ENCODE assay signal across 16 cellular contexts in the genomic region with DNA sequence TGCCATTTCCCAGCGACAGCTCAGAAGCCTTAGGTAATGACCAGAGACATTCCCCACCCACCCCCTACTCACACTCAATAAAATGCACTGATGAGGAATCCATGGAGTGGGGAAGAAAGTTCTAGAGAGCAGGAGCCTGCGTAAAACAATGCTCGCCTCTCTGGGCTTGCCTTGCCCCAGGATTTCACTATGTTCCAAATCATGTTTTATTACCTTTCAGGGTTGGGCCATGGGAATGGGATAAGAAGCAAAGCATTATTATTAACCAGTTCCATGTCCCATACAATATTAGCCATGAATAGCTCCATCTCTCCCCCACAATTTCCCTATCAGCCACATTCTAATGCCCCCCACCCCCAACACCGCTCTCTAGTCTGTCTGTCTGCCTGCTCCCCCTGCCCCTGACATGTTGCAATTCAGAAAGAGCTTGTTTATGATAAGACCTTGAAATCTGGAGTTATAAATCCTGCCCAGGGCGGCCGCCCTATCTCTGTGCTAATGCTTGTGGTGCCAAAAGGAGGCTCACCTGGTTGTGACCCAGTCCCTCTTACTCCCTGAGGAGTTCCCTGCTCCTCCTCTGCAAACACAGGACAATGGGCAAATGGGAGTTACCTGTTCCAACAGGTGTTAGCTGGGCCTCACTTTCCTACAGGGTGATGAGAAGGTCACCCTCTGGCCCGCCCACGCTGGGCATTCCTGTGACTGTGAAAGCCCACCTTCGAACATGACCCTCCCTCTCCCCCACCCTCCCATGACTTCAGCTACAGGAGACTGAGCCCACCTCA. TPM values are rescaled to one million over a fixed set of nuclear protein-coding genes. Genes with fewer than 3 reads are reported as not detected.
DNase-seq lines count a peak whose midpoint lies in the region; ATAC-seq, FAIRE-seq and TF ChIP-seq lines count a peak whose summit lies in the region.
"Had no signal": no experiment of that assay in that cellular context is flagged by ENCODE, and none has a peak within 500 bp of the region (broad histone marks: within the 10 kb centered on the region; RNA-seq: fewer than 3 reads in every experiment).

No MANE protein-coding gene starts in this region.

- no peak overlapping the region for H3K4me3 Mint-ChIP-seq in type B pancreatic cell
- H3K4me3 Mint-ChIP-seq in activated T-helper 17 cell treated with anti-CD3 and anti-CD28 coated beads, Interleukin-2, amount 50 U/mL, for 72 hours, result no peak overlapping the region
- H3K4me3 Mint-ChIP-seq: IgD-negative memory B cell had no signal

- no peak for DNase-seq in HepG2 (ENCODE audit: low spot score)
- DNase-seq in right lobe of liver, result no peak
- no peak for DNase-seq in SJSA1 (ENCODE audit: low read depth in 1 of 2, low spot score in 2 of 2)
- DNase-seq in keratinocyte (ENCODE audit: low read depth, low spot score), result no peak
- DNase-seq in type B pancreatic cell (ENCODE audit: extremely low spot score, unreplicated experiment), result no peak
- no peak for DNase-seq in NOMO-1 treated with DMSO at 0.1 percent for 48 hours (lab: John Stamatoyannopoulos, UW; ENCODE audit: unreplicated experiment)
- DNase-seq in mesendoderm, result no peak
- DNase-seq: activated CD4-positive, alpha-beta T cell treated with anti-CD3 and anti-CD28 coated beads, Interleukin-2, amount 50 U/mL, for 48 hours; cerebellar nuclear complex; head of caudate nucleus; MV-4-11; NCI-H2227 treated with DMSO at 0.1 percent for 48 hours; uterus had no signal

- no peak overlapping the region for H4K8ac ChIP-seq in mesendoderm (ENCODE audit: low read depth, low read length)

- CTCF ChIA-PET in HepG2 (lab: Yijun Ruan, JAX; ENCODE audit: low intra/inter-chr PET ratio, low total read pairs), result no interaction called here

- no peak overlapping the region for H2BK120ac ChIP-seq in mesendoderm (ENCODE audit: low read depth, low read length)

- BruUV-seq in HepG2 (replicated peaks; lab: Mats Ljungman, UMichigan), result no TSS peak

- TF ChIP-seq CTCF in HepG2 (CRISPR knock-in tag; IDR thresholded peaks at IDR 0.05) (no peak), right lobe of liver (IDR thresholded peaks at IDR 0.05) (no peak), keratinocyte (optimal IDR thresholded peaks at IDR 0.05 in 1 of 3, IDR thresholded peaks at IDR 0.05 in 1 of 3, conservative IDR thresholded peaks at IDR 0.05 in 1 of 3; ENCODE audit: extremely low read depth in 1 of 3, insufficient read depth in 2 of 3, low read length in 3 of 3) (no peak), type B pancreatic cell (conservative IDR thresholded peaks at IDR 0.05) (no peak)

- no peak overlapping the region for H2AFZ ChIP-seq in HepG2 (ENCODE audit: low read length)
- no peak overlapping the region for H2AFZ ChIP-seq in keratinocyte (ENCODE audit: control insufficient read depth, low read length)

- H3K36me3 Mint-ChIP-seq in type B pancreatic cell, result no peaks in the 10 kb centered on the region
- no peaks in the 10 kb centered on the region for H3K36me3 Mint-ChIP-seq in activated T-helper 17 cell treated with anti-CD3 and anti-CD28 coated beads, Interleukin-2, amount 50 U/mL, for 72 hours (ENCODE audit: low read depth)
- H3K36me3 Mint-ChIP-seq: IgD-negative memory B cell had no signal

- no peaks in the 10 kb centered on the region for H3K9me3 Mint-ChIP-seq in type B pancreatic cell
- H3K9me3 Mint-ChIP-seq in activated T-helper 17 cell treated with anti-CD3 and anti-CD28 coated beads, Interleukin-2, amount 50 U/mL, for 72 hours, result no peaks in the 10 kb centered on the region
- H3K9me3 Mint-ChIP-seq: IgD-negative memory B cell had no signal

- no peak for TF ChIP-seq POLR2A in HepG2 (IDR thresholded peaks at IDR 0.05; ENCODE audit: insufficient read depth in 1 of 2, low read depth in 2 of 2, low read length in 2 of 2)
- TF ChIP-seq POLR2A in right lobe of liver (IDR thresholded peaks at IDR 0.05), result no peak

- H3K18ac ChIP-seq in mesendoderm (ENCODE audit: low read length), result no peak overlapping the region

- H3K27me3 ChIP-seq in HepG2 (ENCODE audit: control insufficient read depth in 1 of 2, insufficient read depth in 2 of 2, low read length in 2 of 2) (no peaks in the 10 kb centered on the region), right lobe of liver (no peaks in the 10 kb centered on the region), SJSA1 (replicated peaks) (no peaks in the 10 kb centered on the region), keratinocyte (ENCODE audit: control insufficient read depth, extremely low read depth, insufficient read depth, low read length) (no peaks in the 10 kb centered on the region), mesendoderm (ENCODE audit: insufficient read depth, low read length, poor library complexity) (no peaks in the 10 kb centered on the region)
- H3K27me3 ChIP-seq: uterus had no signal

- H3K9me1 ChIP-seq in keratinocyte (ENCODE audit: control insufficient read depth, extremely low read depth, insufficient read depth, low read length), result no peaks in the 10 kb centered on the region

- intact Hi-C loops in HepG2 (cut with micrococcal nuclease; ENCODE audit: unreplicated experiment), result no loop called here
- intact Hi-C loops in right lobe of liver (cut with DNase I), result no loop called here

- no peaks in the 10 kb centered on the region for H3K79me2 ChIP-seq in HepG2 (ENCODE audit: insufficient read depth, low read length)
- H3K79me2 ChIP-seq in keratinocyte (ENCODE audit: control insufficient read depth, insufficient read depth, low read length), result no peaks in the 10 kb centered on the region
- no peaks in the 10 kb centered on the region for H3K79me2 ChIP-seq in mesendoderm (ENCODE audit: control insufficient read depth, insufficient read depth, low read length)

- no peak for TF ChIP-seq EP300 in HepG2 (IDR thresholded peaks at IDR 0.05; ENCODE audit: low read depth in 2 of 2, low read length in 2 of 2)
- no peak for TF ChIP-seq EP300 in HepG2 (CRISPR knock-in tag; IDR thresholded peaks at IDR 0.05; ENCODE audit: borderline replicate concordance)

- dilution Hi-C loops in keratinocyte (cut with MboI; ENCODE audit: extremely low pct_ligation_motif_present, low sequenced_read_pairs), result no loop called here

- no peaks in the 10 kb centered on the region for H3K9me3 ChIP-seq in HepG2 (ENCODE audit: low read length)
- no peaks in the 10 kb centered on the region for H3K9me3 ChIP-seq in right lobe of liver
- H3K9me3 ChIP-seq in SJSA1 (replicated peaks), result no peaks in the 10 kb centered on the region
- no peaks in the 10 kb centered on the region for H3K9me3 ChIP-seq in keratinocyte (ENCODE audit: control insufficient read depth, low read depth, low read length)
- H3K9me3 ChIP-seq: prostate gland, uterus had no signal

- H3K23ac ChIP-seq in mesendoderm (ENCODE audit: low read length), result no peak overlapping the region

- H4K5ac ChIP-seq in mesendoderm (ENCODE audit: low read length), result no peak overlapping the region

- H3K4me1 Mint-ChIP-seq in type B pancreatic cell (ENCODE audit: unreplicated experiment), result peaks cover 16% of the 10 kb centered on the region
- no peaks in the 10 kb centered on the region for H3K4me1 Mint-ChIP-seq in activated T-helper 17 cell treated with anti-CD3 and anti-CD28 coated beads, Interleukin-2, amount 50 U/mL, for 72 hours
- H3K4me1 Mint-ChIP-seq: IgD-negative memory B cell had no signal

- H3K4ac ChIP-seq in mesendoderm (ENCODE audit: low read depth, low read length), result no peak overlapping the region

- in situ Hi-C loops in HepG2 (cut with HindIII; ENCODE audit: extremely low pct_ligation_motif_present, low pct_unique_long_range_greater_than_20kb), result no loop called here

- peaks cover 91% of the 10 kb centered on the region for H3K4me1 ChIP-seq in HepG2 (ENCODE audit: insufficient read depth, low read length)
- H3K4me1 ChIP-seq in right lobe of liver, result peaks cover 0 to 13% (median 3%) of the 10 kb centered on the region in 4 donors
- H3K4me1 ChIP-seq in SJSA1 (replicated peaks), result peaks cover 51% of the 10 kb centered on the region
- peaks cover 22% of the 10 kb centered on the region for H3K4me1 ChIP-seq in keratinocyte (ENCODE audit: control insufficient read depth, extremely low read depth, insufficient read depth, low read length)
- no peaks in the 10 kb centered on the region for H3K4me1 ChIP-seq in mesendoderm (ENCODE audit: control insufficient read depth, low read depth, low read length)
- H3K4me1 ChIP-seq: prostate gland, uterus had no signal

- ATAC-seq in HepG2 (no peak), right lobe of liver (no peak)
- no peak for ATAC-seq in activated T-helper 17 cell treated with anti-CD3 and anti-CD28 coated beads, Interleukin-2, amount 50 U/mL, for 72 hours (replicated peaks)

- 87% methylated on average over 7 of the region's 9 CpGs for WGBS in HepG2 (ENCODE audit: low lambda C conversion rate)
- 86% methylated on average over 6 of the region's 9 CpGs for WGBS in right lobe of liver (ENCODE audit: insufficient coverage, low coverage, low lambda C conversion rate, missing lambda C conversion rate)
- WGBS in mesendoderm (ENCODE audit: extremely low coverage, insufficient coverage, low lambda C conversion rate), result no CpG with 5 or more reads among the region's 9 CpGs

- H3K27ac Mint-ChIP-seq in type B pancreatic cell, result peak overlapping the region; percentile 55
- no peak overlapping the region for H3K27ac Mint-ChIP-seq in activated T-helper 17 cell treated with anti-CD3 and anti-CD28 coated beads, Interleukin-2, amount 50 U/mL, for 72 hours
- H3K27ac Mint-ChIP-seq: IgD-negative memory B cell had no signal

- no peaks in the 10 kb centered on the region for H3K27me3 Mint-ChIP-seq in type B pancreatic cell
- peaks cover 4% of the 10 kb centered on the region for H3K27me3 Mint-ChIP-seq in activated T-helper 17 cell treated with anti-CD3 and anti-CD28 coated beads, Interleukin-2, amount 50 U/mL, for 72 hours

- H3K27ac ChIP-seq in HepG2 (ENCODE audit: extremely low read length, insufficient read depth, low read length) (peak overlapping the region; percentile 35), right lobe of liver (no peak overlapping the region), SJSA1 (peak overlapping the region; percentile 79), keratinocyte (ENCODE audit: control insufficient read depth, insufficient read depth, low read length) (peak overlapping the region; percentile 79), mesendoderm (ENCODE audit: low read depth, low read length) (no peak overlapping the region)
- H3K27ac ChIP-seq: prostate gland, uterus had no signal

- H2BK5ac ChIP-seq in mesendoderm (ENCODE audit: low read length), result no peak overlapping the region

- H3K4me2 ChIP-seq in HepG2 (ENCODE audit: low read depth, low read length) (peak overlapping the region; percentile 9; the same call in 1 of the 2 replicates), keratinocyte (ENCODE audit: control insufficient read depth, extremely low read depth, insufficient read depth, low read depth, low read length) (peak overlapping the region; percentile 76), mesendoderm (ENCODE audit: low read length) (no peak overlapping the region)

- H3K4me3 ChIP-seq in HepG2 (replicated peaks in 1 of 3; ENCODE audit: insufficient read depth in 1 of 3, low read depth in 2 of 3, low read length in 3 of 3), result no peak overlapping the region
- no peak overlapping the region for H3K4me3 ChIP-seq in right lobe of liver
- no peak overlapping the region for H3K4me3 ChIP-seq in SJSA1
- H3K4me3 ChIP-seq in keratinocyte (ENCODE audit: control insufficient read depth in 2 of 3, extremely low read depth in 1 of 3, insufficient read depth in 2 of 3, low read depth in 1 of 3, low read length in 3 of 3), result no peak overlapping the region
- no peak overlapping the region for H3K4me3 ChIP-seq in mesendoderm (ENCODE audit: low read length)
- H3K4me3 ChIP-seq: prostate gland, uterus had no signal

- no peaks in the 10 kb centered on the region for H3K79me1 ChIP-seq in mesendoderm (ENCODE audit: low read length)

- no peaks in the 10 kb centered on the region for H4K20me1 ChIP-seq in HepG2 (ENCODE audit: insufficient read depth, low read length)
- H4K20me1 ChIP-seq in keratinocyte (ENCODE audit: control insufficient read depth, extremely low read depth, insufficient read depth, low read length), result no peaks in the 10 kb centered on the region

- H3K36me3 ChIP-seq in HepG2 (replicated peaks in 1 of 2; ENCODE audit: control insufficient read depth in 1 of 2, insufficient read depth in 2 of 2, low read length in 2 of 2), result no peaks in the 10 kb centered on the region
- no peaks in the 10 kb centered on the region for H3K36me3 ChIP-seq in right lobe of liver
- H3K36me3 ChIP-seq in SJSA1, result no peaks in the 10 kb centered on the region
- no peaks in the 10 kb centered on the region for H3K36me3 ChIP-seq in keratinocyte (ENCODE audit: control insufficient read depth in 2 of 2, extremely low read depth in 1 of 2, insufficient read depth in 2 of 2, low read length in 2 of 2)
- no peaks in the 10 kb centered on the region for H3K36me3 ChIP-seq in mesendoderm (ENCODE audit: control insufficient read depth, insufficient read depth, low read length)
- H3K36me3 ChIP-seq: prostate gland, uterus had no signal

- POLR2A ChIA-PET in HepG2 (lab: Yijun Ruan, JAX), result interaction anchor here (0.7 to 2.7 kb wide), 7 partner anchors 9 to 72 kb away, joined by 3 to 19 read pairs (median 5); no protein-coding TSS in a partner anchor

- no peak for TF ChIP-seq RAD21 in HepG2 (CRISPR knock-in tag; IDR thresholded peaks at IDR 0.05)

- no peak overlapping the region for H3K56ac ChIP-seq in mesendoderm (ENCODE audit: low read length)

- no peak overlapping the region for H2AK5ac ChIP-seq in mesendoderm (ENCODE audit: low read length)

- H2BK15ac ChIP-seq in mesendoderm (replicated peaks; ENCODE audit: low read depth), result no peak overlapping the region

- FAIRE-seq in HepG2 (lab: Jason Lieb, UNC) (no peak), keratinocyte (lab: Jason Lieb, UNC) (no peak)

- H3K9ac ChIP-seq in HepG2 (ENCODE audit: insufficient read depth, low read depth, low read length) (peak overlapping the region; percentile 43; the same call in 1 of the 2 replicates), keratinocyte (ENCODE audit: control insufficient read depth, extremely low read depth, insufficient read depth, low read length) (no peak overlapping the region), mesendoderm (ENCODE audit: low read length) (no peak overlapping the region)

RNA-seq across cellular contexts. Expression of a gene that starts 28.0 kb away (rescaled TPM):
- total RNA-seq in HepG2 (2016; rRNA removed; fragmentation: Illumina TruSeq; extraction: Trizol) (36.1 and 41.4 TPM in 2 replicates), right lobe of liver (10 to 100 TPM; 11.8 to 14.4 (median 13.1) TPM), type B pancreatic cell (ENCODE audit: low replicate concordance) (37.5 and 49.4 TPM in 2 replicates)
- total RNA-seq in HepG2 (2016; cell fraction: cytosol; rRNA removed; fragmentation: Illumina TruSeq; extraction: Trizol; ENCODE audit: low read depth), result 3.2 and 3.8 TPM in 2 replicates
- 32.4 and 35.5 TPM in 2 replicates for total RNA-seq in HepG2 (2016; cell fraction: insoluble cytoplasmic fraction; rRNA removed; fragmentation: Illumina TruSeq; extraction: Trizol)
- 7.0 and 8.2 TPM in 2 replicates for total RNA-seq in HepG2 (2016; cell fraction: membrane; rRNA removed; fragmentation: Illumina TruSeq; extraction: Trizol)
- 28.1 and 32.8 TPM in 2 replicates for total RNA-seq in HepG2 (2016; cell fraction: nucleus; rRNA removed; fragmentation: Illumina TruSeq; extraction: Trizol)
- polyA plus RNA-seq in HepG2 (2011; rRNA removed) (6.8 and 8.9 TPM in 2 replicates), keratinocyte (10.3 to 22.4 TPM (median 21.8 TPM) in 3 replicates)
- polyA plus RNA-seq in HepG2 (2011; cell fraction: cytosol; rRNA removed), result 3.8 and 4.9 TPM in 2 replicates
- 10.2 and 15.6 TPM in 2 replicates for polyA plus RNA-seq in HepG2 (2011; cell fraction: nucleus; rRNA removed)
- 9.8 and 12.1 TPM in 2 replicates for polyA plus RNA-seq in HepG2 (2012)
- 1.5 TPM in 2 replicates for polyA plus RNA-seq in HepG2 (2016; cell fraction: cytosol; fragmentation: Illumina TruSeq; extraction: Trizol; ENCODE audit: low read depth)
- polyA plus RNA-seq in HepG2 (2016; cell fraction: insoluble cytoplasmic fraction; fragmentation: Illumina TruSeq; extraction: Trizol; ENCODE audit: low read depth), result 26.1 and 28.9 TPM in 2 replicates
- 3.2 and 3.6 TPM in 2 replicates for polyA plus RNA-seq in HepG2 (2016; cell fraction: membrane; fragmentation: Illumina TruSeq; extraction: Trizol; ENCODE audit: low read depth)
- 32.6 and 38.8 TPM in 2 replicates for polyA plus RNA-seq in HepG2 (2016; cell fraction: nucleus; fragmentation: Illumina TruSeq; extraction: Trizol; ENCODE audit: insufficient read depth, low read depth)
- 11.5 and 16.2 TPM in 2 replicates for polyA minus RNA-seq in HepG2 (2011; rRNA and poly(A)+ RNA removed; ENCODE audit: low replicate concordance)
- polyA minus RNA-seq in HepG2 (2011; cell fraction: cytosol; rRNA and poly(A)+ RNA removed), result 6.5 and 8.3 TPM in 2 replicates
- polyA minus RNA-seq in HepG2 (2011; cell fraction: nucleus; rRNA and poly(A)+ RNA removed), result 35.7 and 37.2 TPM in 2 replicates
- total RNA-seq in SJSA1 (2014; rRNA removed; shearing (Covaris generic)), result 23.1 and 29.5 TPM in 2 replicates
- polyA plus RNA-seq in keratinocyte (2011; ENCODE audit: low read depth), result 21.9 TPM
- 10.5 and 21.9 TPM in 2 replicates for polyA plus RNA-seq in keratinocyte (2011; cell fraction: cytosol; rRNA removed)
- 26.3 and 34.6 TPM in 2 replicates for polyA plus RNA-seq in keratinocyte (2011; cell fraction: nucleus; rRNA removed)
- polyA plus RNA-seq in keratinocyte (2012; ENCODE audit: low replicate concordance), result 14.7 and 16.9 TPM in 2 replicates
- polyA minus RNA-seq in keratinocyte, result 3.2 to 23.0 TPM (median 8.3 TPM) in 3 replicates
- 8.2 TPM for polyA minus RNA-seq in keratinocyte (2011; cell fraction: cytosol; rRNA and poly(A)+ RNA removed)
- polyA minus RNA-seq in keratinocyte (2011; cell fraction: nucleus; rRNA and poly(A)+ RNA removed), result 11.7 and 28.5 TPM in 2 replicates
- 10 to 100 TPM; 24.4 to 37.8 TPM for total RNA-seq in activated T-helper 17 cell treated with anti-CD3 and anti-CD28 coated beads, Interleukin-2, amount 50 U/mL, for 72 hours
- polyA plus RNA-seq in mesendoderm (2013, experiment 1 of 2), result 58.3 TPM
- polyA plus RNA-seq in mesendoderm (2013, experiment 2 of 2), result 60.3 TPM

Comparison
In these comparisons a context has a peak if more than half of its experiments do, and no peak if none do; other contexts are left out.
1. H3K27ac ChIP-seq: peak in HepG2 (single experiment), SJSA1 (single experiment) and keratinocyte (single experiment); none in right lobe of liver (0 of 3) and mesendoderm (single experiment).